20 cellular contexts compared by ENCODE assay signal in the genomic region with DNA sequence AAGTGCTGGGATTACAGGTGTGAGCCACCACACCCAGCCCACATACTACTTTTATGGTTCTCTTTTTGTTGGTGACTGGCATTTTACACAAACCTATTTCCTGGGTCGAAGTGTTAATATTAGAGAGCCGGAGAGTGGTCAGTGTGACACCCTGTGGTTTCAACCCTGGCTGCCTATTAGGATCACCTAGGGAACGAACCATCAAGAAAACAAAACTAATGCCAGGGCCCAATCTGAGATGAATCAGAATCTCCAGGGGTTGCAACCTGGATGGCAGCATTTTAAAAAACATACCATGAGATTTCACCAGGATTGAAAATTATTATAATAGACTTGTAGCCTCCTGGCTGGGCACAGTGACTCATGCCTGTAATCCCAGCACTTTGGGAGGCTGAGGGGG.
"Had no signal": no experiment of that assay in that cellular context is flagged by ENCODE, and none has a peak within 500 bp of the region (broad histone marks: within the 10 kb centered on the region; RNA-seq: fewer than 3 reads in every experiment).

No MANE protein-coding gene starts in this region.

- H3K27ac ChIP-seq: epithelial cell of prostate, esophagus squamous epithelium, foreskin keratinocyte, hepatocyte, neutrophil, psoas muscle, spleen, testis, tibial nerve had no signal

- H3K27me3 ChIP-seq: esophagus squamous epithelium, foreskin keratinocyte, hepatocyte, neutrophil, spleen, testis, tibial nerve had no signal

- H3K4me1 ChIP-seq: foreskin keratinocyte had no signal

- H2AFZ ChIP-seq: hepatocyte had no signal

- H3K4me2 ChIP-seq: hepatocyte had no signal

- H3K4me3 ChIP-seq: esophagus squamous epithelium, hepatocyte, psoas muscle, spleen, testis, tibial nerve had no signal

- H3K4me3 Mint-ChIP-seq: naive B cell; nephron; stimulated activated naive B cell treated with anti-CD40 and anti-IgM and Interleukin-4, amounts not matched to agents 10 μg/mL and 1 μg/mL and 100 μg/mL, for 72 hours; stimulated activated naive CD8-positive, alpha-beta T cell treated with anti-CD3 and anti-CD28 coated beads, Interleukin-15, amount 100 ng/mL, for 72 hours had no signal

- DNase-seq: effector memory CD4-positive, alpha-beta T cell; esophagus squamous epithelium; foreskin keratinocyte; head of caudate nucleus; mesendoderm; naive B cell; psoas muscle; spleen; stimulated activated CD4-positive, alpha-beta T cell treated with anti-CD3 and anti-CD28 coated beads, Interleukin-15, amount 100 ng/mL, for 24 hours; stimulated activated CD4-positive, alpha-beta T cell treated with anti-CD3 and anti-CD28 coated beads, Interleukin-1b, Interleukin-23, amount 100 ng/mL, for 48 hours; stimulated activated CD4-positive, alpha-beta T cell treated with anti-CD3 and anti-CD28 coated beads, Interleukin-4, amount 100 ng/mL, for 24 hours; stimulated activated naive B cell treated with anti-CD40 and anti-IgM and Interleukin-4, amounts not matched to agents 10 μg/mL and 1 μg/mL and 100 μg/mL, for 72 hours; stimulated activated naive CD8-positive, alpha-beta T cell treated with anti-CD3 and anti-CD28 coated beads, Interleukin-15, amount 100 ng/mL, for 72 hours; testis had no signal

- H3K9me3 Mint-ChIP-seq: naive B cell; nephron; stimulated activated naive B cell treated with anti-CD40 and anti-IgM and Interleukin-4, amounts not matched to agents 10 μg/mL and 1 μg/mL and 100 μg/mL, for 72 hours; stimulated activated naive CD8-positive, alpha-beta T cell treated with anti-CD3 and anti-CD28 coated beads, Interleukin-15, amount 100 ng/mL, for 72 hours had no signal

- ATAC-seq: foreskin keratinocyte; psoas muscle; sciatic nerve; stimulated activated naive B cell treated with anti-CD40 and anti-IgM and Interleukin-4, amounts not matched to agents 10 μg/mL and 1 μg/mL and 100 μg/mL, for 72 hours; stimulated activated naive CD8-positive, alpha-beta T cell treated with anti-CD3 and anti-CD28 coated beads, Interleukin-15, amount 100 ng/mL, for 72 hours had no signal

- H3K27ac Mint-ChIP-seq: nephron; stimulated activated naive B cell treated with anti-CD40 and anti-IgM and Interleukin-4, amounts not matched to agents 10 μg/mL and 1 μg/mL and 100 μg/mL, for 72 hours had no signal

- H3K9me3 ChIP-seq: esophagus squamous epithelium, neutrophil, psoas muscle, spleen, testis, tibial nerve had no signal

- H3K27me3 Mint-ChIP-seq: naive B cell; stimulated activated naive B cell treated with anti-CD40 and anti-IgM and Interleukin-4, amounts not matched to agents 10 μg/mL and 1 μg/mL and 100 μg/mL, for 72 hours; stimulated activated naive CD8-positive, alpha-beta T cell treated with anti-CD3 and anti-CD28 coated beads, Interleukin-15, amount 100 ng/mL, for 72 hours had no signal
